In genomic region chr11:76445122-76446084, GRCh38 we compare ENCODE assay signal across 1 cellular context.
TF ChIP-seq lines count a peak whose summit lies in the region.

No MANE protein-coding gene starts in this region.

TF ChIP-seq in HepG2, 621 proteins besides CTCF, POLR2A, EP300 and RAD21 (continued from another document and continues in another):
- peak; percentile 48; the same call in 1 of the 2 replicates for TF ChIP-seq PATZ1 (CRISPR knock-in tag; IDR thresholded peaks at IDR 0.05)
- TF ChIP-seq ZNF710 (CRISPR knock-in tag; IDR thresholded peaks at IDR 0.05; ENCODE audit: borderline replicate concordance): no peak
- TF ChIP-seq ZFY (CRISPR knock-in tag; IDR thresholded peaks at IDR 0.05): peak; percentile 16; the same call in 1 of the 2 replicates
- TF ChIP-seq NR2F6 (IDR thresholded peaks at IDR 0.05): no peak
- TF ChIP-seq NR2F6 (CRISPR knock-in tag; IDR thresholded peaks at IDR 0.05): no peak
- 0 out of 2 replicates have a peak, but pooled peaks have one; percentile 51 for TF ChIP-seq TERF1 (CRISPR knock-in tag; IDR thresholded peaks at IDR 0.05)
- TF ChIP-seq SAFB2 (CRISPR knock-in tag; IDR thresholded peaks at IDR 0.05; ENCODE audit: borderline replicate concordance, low read depth): no peak
- TF ChIP-seq ZFP91 (CRISPR knock-in tag; IDR thresholded peaks at IDR 0.05; ENCODE audit: borderline replicate concordance): peak; percentile 64; the same call in 1 of the 2 replicates
- no peak for TF ChIP-seq MXD3 (CRISPR knock-in tag; IDR thresholded peaks at IDR 0.05)
- no peak for TF ChIP-seq ZNF253 (CRISPR knock-in tag; IDR thresholded peaks at IDR 0.05; ENCODE audit: borderline replicate concordance)
- no peak for TF ChIP-seq PHF20 (CRISPR knock-in tag; IDR thresholded peaks at IDR 0.05)
- no peak for TF ChIP-seq MATR3 (CRISPR knock-in tag; IDR thresholded peaks at IDR 0.05)
- TF ChIP-seq ZNF816 (CRISPR knock-in tag; IDR thresholded peaks at IDR 0.05; ENCODE audit: borderline replicate concordance): no peak
- no peak for TF ChIP-seq NFYC (CRISPR knock-in tag; IDR thresholded peaks at IDR 0.05)
- TF ChIP-seq ZBTB21 (CRISPR knock-in tag; IDR thresholded peaks at IDR 0.05): 0 out of 2 replicates have a peak, but pooled peaks have one; percentile 31
- TF ChIP-seq ZNF44 (CRISPR knock-in tag; IDR thresholded peaks at IDR 0.05): no peak
- no peak for TF ChIP-seq ZNF639 (CRISPR knock-in tag; conservative IDR thresholded peaks at IDR 0.05)
- TF ChIP-seq ZNF770 (CRISPR knock-in tag; IDR thresholded peaks at IDR 0.05): 0 out of 2 replicates have a peak, but pooled peaks have one; percentile 44
- no peak for TF ChIP-seq ARID2 (CRISPR knock-in tag; IDR thresholded peaks at IDR 0.05; ENCODE audit: borderline replicate concordance)
- no peak for TF ChIP-seq FOXP4 (CRISPR knock-in tag; IDR thresholded peaks at IDR 0.05)
- TF ChIP-seq KDM5A (IDR thresholded peaks at IDR 0.05; ENCODE audit: borderline replicate concordance, low read length): peak; percentile 77
- TF ChIP-seq SNAPC2 (CRISPR knock-in tag; IDR thresholded peaks at IDR 0.05): no peak
- no peak for TF ChIP-seq ZBTB14 (CRISPR knock-in tag; IDR thresholded peaks at IDR 0.05)
- no peak for TF ChIP-seq CC2D1A (CRISPR knock-in tag; IDR thresholded peaks at IDR 0.05)
- peak; percentile 79 for TF ChIP-seq ZNF891 (CRISPR knock-in tag; IDR thresholded peaks at IDR 0.05)
- TF ChIP-seq TP53 (CRISPR knock-in tag; conservative IDR thresholded peaks at IDR 0.05): no peak
- no peak for TF ChIP-seq PAX8 (CRISPR knock-in tag; IDR thresholded peaks at IDR 0.05; ENCODE audit: borderline replicate concordance)
- no peak for TF ChIP-seq PRPF4 (IDR thresholded peaks at IDR 0.05; ENCODE audit: low read depth, low read length, poor library complexity, severe bottlenecking)
- TF ChIP-seq JDP2 (CRISPR knock-in tag; IDR thresholded peaks at IDR 0.05; ENCODE audit: borderline replicate concordance): no peak
- no peak for TF ChIP-seq CENPBD1 (CRISPR knock-in tag; IDR thresholded peaks at IDR 0.05; ENCODE audit: borderline replicate concordance, low read depth)
- no peak for TF ChIP-seq FUBP1 (CRISPR knock-in tag; IDR thresholded peaks at IDR 0.05; ENCODE audit: borderline replicate concordance)
- TF ChIP-seq ZNF879 (CRISPR knock-in tag; IDR thresholded peaks at IDR 0.05): no peak
- no peak for TF ChIP-seq ZBTB3 (CRISPR knock-in tag; IDR thresholded peaks at IDR 0.05; ENCODE audit: borderline replicate concordance, low read depth)
- TF ChIP-seq ASH2L (IDR thresholded peaks at IDR 0.05; ENCODE audit: insufficient read length, low read depth, low read length): no peak
- TF ChIP-seq ADNP (CRISPR knock-in tag; IDR thresholded peaks at IDR 0.05): no peak
- no peak for TF ChIP-seq TEF (CRISPR knock-in tag; IDR thresholded peaks at IDR 0.05)
- no peak; the same call in 1 of the 2 replicates for TF ChIP-seq ZNF275 (CRISPR knock-in tag; IDR thresholded peaks at IDR 0.05; ENCODE audit: borderline replicate concordance)
- no peak for TF ChIP-seq ZBTB7A (CRISPR knock-in tag; IDR thresholded peaks at IDR 0.05)
- no peak for TF ChIP-seq ZBTB26 (CRISPR knock-in tag; IDR thresholded peaks at IDR 0.05; ENCODE audit: borderline replicate concordance)
- no peak for TF ChIP-seq GTF3A (CRISPR knock-in tag; conservative IDR thresholded peaks at IDR 0.05)
- TF ChIP-seq ZFAT (CRISPR knock-in tag; conservative IDR thresholded peaks at IDR 0.05): no peak
